ENCODE assay signal across 18 cellular contexts in genomic region chr18:71729611-71730010, GRCh38.
DNase-seq lines count a peak whose midpoint lies in the region; TF ChIP-seq lines count a peak whose summit lies in the region.
"Had no signal": no experiment of that assay in that cellular context is flagged by ENCODE, and none has a peak within 500 bp of the region (broad histone marks: within the 10 kb centered on the region; RNA-seq: fewer than 3 reads in every experiment).

No MANE protein-coding gene starts in this region.

- H3K36me3 ChIP-seq in ACC112 (ENCODE audit: insufficient read depth, low read length) (no peaks in the 10 kb centered on the region), KMS-11 (ENCODE audit: insufficient read depth) (no peaks in the 10 kb centered on the region), OCI-LY3 (replicated peaks; ENCODE audit: low read depth, low read length) (no peaks in the 10 kb centered on the region)
- H3K36me3 ChIP-seq: BE2C; BLaER1 treated with 17β-estradiol and CSF1 and Interleukin-3, amounts not matched to agents 10 nM and 100 nM had no signal

- no peak for TF ChIP-seq CTCF in KMS-11 (conservative IDR thresholded peaks at IDR 0.05; ENCODE audit: low read depth, low read length)
- no peak for TF ChIP-seq CTCF in OCI-LY3 (IDR thresholded peaks at IDR 0.05; ENCODE audit: low read depth, low read length)

- H3K27me3 ChIP-seq in ACC112 (ENCODE audit: insufficient read depth, low read length) (no peaks in the 10 kb centered on the region), KMS-11 (ENCODE audit: insufficient read depth, low read depth) (no peaks in the 10 kb centered on the region), OCI-LY3 (ENCODE audit: low read depth, low read length) (no peaks in the 10 kb centered on the region)
- H3K27me3 ChIP-seq: BE2C; BLaER1 treated with 17β-estradiol and CSF1 and Interleukin-3, amounts not matched to agents 10 nM and 100 nM had no signal

- DNase-seq in SK-N-DZ (ENCODE audit: low spot score) (no peak), SW 1271 (lab: John Stamatoyannopoulos, UW) (no peak)
- DNase-seq in stimulated activated CD4-positive, alpha-beta T cell treated with anti-CD3 and anti-CD28 coated beads, Interleukin-15, amount 100 ng/mL, for 24 hours, result no peak
- DNase-seq: ACHN; AML-193; BE2C; CD4-positive, alpha-beta T cell; CD8-positive, alpha-beta memory T cell; DMS53; DMS79 treated with DMSO at 0.1 percent for 48 hours; GF-D8; GOT3; HCEC 1CT had no signal

- no peaks in the 10 kb centered on the region for H3K79me2 ChIP-seq in ACC112 (ENCODE audit: control insufficient read depth, insufficient read depth, low read length, unreplicated experiment)
- H3K79me2 ChIP-seq in KMS-11 (ENCODE audit: insufficient read depth, low read depth), result no peaks in the 10 kb centered on the region
- H3K79me2 ChIP-seq in OCI-LY3 (ENCODE audit: low read length), result no peaks in the 10 kb centered on the region

- H2AFZ ChIP-seq in ACC112 (ENCODE audit: low read length, unreplicated experiment) (peak overlapping the region; percentile 30), KMS-11 (ENCODE audit: low read depth) (no peak overlapping the region), OCI-LY3 (ENCODE audit: low read depth, low read length) (0 out of 2 replicates have a peak overlapping the region, but pooled peaks have one; percentile 17)

- H3K4me1 ChIP-seq in ACC112 (ENCODE audit: control insufficient read depth, insufficient read depth, low read length, unreplicated experiment) (no peaks in the 10 kb centered on the region), KMS-11 (ENCODE audit: low read depth, poor library complexity, severe bottlenecking) (no peaks in the 10 kb centered on the region), OCI-LY3 (ENCODE audit: low read length) (peaks cover 8% of the 10 kb centered on the region)
- H3K4me1 ChIP-seq: BE2C; BLaER1 treated with 17β-estradiol and CSF1 and Interleukin-3, amounts not matched to agents 10 nM and 100 nM had no signal

- H3K9me3 ChIP-seq in OCI-LY3 (ENCODE audit: insufficient read depth, low read length), result no peaks in the 10 kb centered on the region
- H3K9me3 ChIP-seq: BE2C; BLaER1 treated with 17β-estradiol and CSF1 and Interleukin-3, amounts not matched to agents 10 nM and 100 nM had no signal

- peak overlapping the region; percentile 6; the same call in 1 of the 2 replicates for H3K4me2 ChIP-seq in KMS-11
- no peak overlapping the region for H3K4me2 ChIP-seq in OCI-LY3 (ENCODE audit: low read length)
- H3K4me2 ChIP-seq: BLaER1 treated with 17β-estradiol and CSF1 and Interleukin-3, amounts not matched to agents 10 nM and 100 nM had no signal

- H3K4me3 ChIP-seq in ACC112 (ENCODE audit: low read depth, low read length) (no peak overlapping the region), KMS-11 (IDR thresholded peaks at IDR 0.05; ENCODE audit: insufficient read depth, low read depth, low read length) (no peak overlapping the region), OCI-LY3 (ENCODE audit: low read length) (no peak overlapping the region)
- H3K4me3 ChIP-seq: BLaER1 treated with 17β-estradiol and CSF1 and Interleukin-3, amounts not matched to agents 10 nM and 100 nM had no signal

- H3K27ac ChIP-seq in ACC112 (ENCODE audit: low read depth, low read length), result no peak overlapping the region
- no peak overlapping the region for H3K27ac ChIP-seq in KMS-11
- no peak overlapping the region for H3K27ac ChIP-seq in OCI-LY3 (ENCODE audit: low read length)
- H3K27ac ChIP-seq: 22Rv1; BLaER1 treated with 17β-estradiol and CSF1 and Interleukin-3, amounts not matched to agents 10 nM and 100 nM had no signal

- H3K9ac ChIP-seq in KMS-11, result no peak overlapping the region
- H3K9ac ChIP-seq in OCI-LY3 (ENCODE audit: low read length), result no peak overlapping the region
- H3K9ac ChIP-seq: BLaER1 treated with 17β-estradiol and CSF1 and Interleukin-3, amounts not matched to agents 10 nM and 100 nM had no signal

- no peaks in the 10 kb centered on the region for H4K20me1 ChIP-seq in KMS-11 (ENCODE audit: insufficient read depth)
- no peaks in the 10 kb centered on the region for H4K20me1 ChIP-seq in OCI-LY3 (ENCODE audit: insufficient read depth, low read length)
- H4K20me1 ChIP-seq: BLaER1 treated with 17β-estradiol and CSF1 and Interleukin-3, amounts not matched to agents 10 nM and 100 nM had no signal
